Comparison of ENCODE assay signal across 8 cellular contexts in the genomic region with DNA sequence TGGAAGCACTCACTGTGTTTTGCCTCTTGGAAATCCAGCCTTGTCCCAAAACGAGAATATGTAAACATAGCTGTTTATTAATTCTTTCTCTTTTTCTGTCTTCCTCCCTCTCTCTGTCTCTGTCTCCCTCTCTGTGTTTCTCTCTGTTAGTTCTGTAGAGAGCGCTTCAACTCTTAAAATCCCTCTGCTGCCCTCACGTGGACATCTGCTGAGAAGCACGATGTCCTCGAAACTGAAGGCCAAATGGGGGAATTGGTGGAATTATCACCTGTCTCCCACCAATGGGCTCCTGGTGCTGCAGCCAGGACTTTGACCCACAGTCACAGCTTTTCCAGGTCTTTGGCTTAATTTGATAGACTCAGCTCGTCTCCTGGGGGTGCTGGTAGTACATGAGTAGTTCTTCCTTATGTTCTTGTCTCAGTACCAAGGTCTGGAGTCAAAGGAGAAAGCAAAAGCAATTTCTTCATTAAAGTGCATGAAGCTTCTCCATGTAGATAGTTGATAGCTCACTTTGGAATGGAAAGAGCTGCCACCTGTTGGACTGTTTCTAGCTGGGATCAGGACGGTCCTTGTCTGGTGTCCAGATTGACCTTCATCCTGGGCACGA. TPM values are rescaled to one million over a fixed set of nuclear protein-coding genes. Genes with fewer than 3 reads are reported as not detected.
DNase-seq lines count a peak whose midpoint lies in the region; ATAC-seq and TF ChIP-seq lines count a peak whose summit lies in the region.

No MANE protein-coding gene starts in this region.

- H3K9me3 ChIP-seq in DND-41 (ENCODE audit: insufficient read depth, low read length, severe bottlenecking) (no peaks in the 10 kb centered on the region), cardiac muscle cell (ENCODE audit: low read depth) (no peaks in the 10 kb centered on the region), psoas muscle (no peaks in the 10 kb centered on the region), aorta (ENCODE audit: control insufficient read depth, low read length) (no peaks in the 10 kb centered on the region)

- H3K4me2 ChIP-seq in DND-41 (ENCODE audit: insufficient read depth, low read length) = peak overlapping the region; percentile 25

- DNase-seq in DND-41 (peak; percentile 88), H7 (peak; percentile 57), NCI-H1105 (lab: John Stamatoyannopoulos, UW) (peak; percentile 70), SW 1271 (lab: John Stamatoyannopoulos, UW) (peak; percentile 4 to 56), cardiac muscle cell (ENCODE audit: low read depth in 1 of 2, low spot score in 1 of 2) (peak; percentile 81 to 87), psoas muscle (peak; percentile 66 to 77), aorta (peak; percentile 82 to 89)
- DNase-seq in activated naive CD8-positive, alpha-beta T cell treated with anti-CD3 and anti-CD28 coated beads for 36 hours = peak; percentile 71

- H3K4me1 Mint-ChIP-seq in activated naive CD8-positive, alpha-beta T cell treated with anti-CD3 and anti-CD28 coated beads for 36 hours = peaks cover 46% of the 10 kb centered on the region

- H3K27ac ChIP-seq in DND-41 (ENCODE audit: low read length) = peak overlapping the region; percentile 58
- H3K27ac ChIP-seq in cardiac muscle cell = no peak overlapping the region
- no peak overlapping the region for H3K27ac ChIP-seq in psoas muscle
- no peak overlapping the region for H3K27ac ChIP-seq in aorta (ENCODE audit: low read depth in 1 of 2, low read length in 2 of 2)

- H3K4me3 Mint-ChIP-seq in activated naive CD8-positive, alpha-beta T cell treated with anti-CD3 and anti-CD28 coated beads for 36 hours = peak overlapping the region; percentile 70

- H3K79me2 ChIP-seq in DND-41 (ENCODE audit: insufficient read depth, low read length) = no peaks in the 10 kb centered on the region

- peak overlapping the region; percentile 79 for H3K27ac Mint-ChIP-seq in activated naive CD8-positive, alpha-beta T cell treated with anti-CD3 and anti-CD28 coated beads for 36 hours

- no peaks in the 10 kb centered on the region for H3K36me3 ChIP-seq in DND-41 (ENCODE audit: insufficient read depth, low read length)
- no peaks in the 10 kb centered on the region for H3K36me3 ChIP-seq in H7 (replicated peaks; ENCODE audit: control insufficient read depth, insufficient read depth, low read length)
- no peaks in the 10 kb centered on the region for H3K36me3 ChIP-seq in cardiac muscle cell
- no peaks in the 10 kb centered on the region for H3K36me3 ChIP-seq in psoas muscle (ENCODE audit: insufficient read depth in 1 of 2, low read depth in 1 of 2)
- H3K36me3 ChIP-seq in aorta (ENCODE audit: control insufficient read depth in 1 of 2, insufficient read depth in 2 of 2, low read length in 1 of 2) = no peaks in the 10 kb centered on the region

- peak; percentile 97 for ATAC-seq in DND-41 (ENCODE audit: insufficient read depth, low read depth)
- ATAC-seq in psoas muscle = peak; percentile 53 to 90 (median 78)
- peak; percentile 90 for ATAC-seq in aorta (ENCODE audit: low FRiP score)

- no peaks in the 10 kb centered on the region for H4K20me1 ChIP-seq in DND-41 (ENCODE audit: insufficient read depth, low read length)

- TF ChIP-seq CTCF in DND-41 (IDR thresholded peaks at IDR 0.05; ENCODE audit: borderline replicate concordance, extremely low read depth, low read length, poor library complexity, severe bottlenecking) (peak; percentile 98), cardiac muscle cell (IDR thresholded peaks at IDR 0.05; ENCODE audit: low read depth, low read length) (peak; percentile 85), psoas muscle (IDR thresholded peaks at IDR 0.05) (peak; percentile 82)

- intact Hi-C loops in psoas muscle (cut with DNase I) (loop anchor here (2.0 kb wide), 3 partner anchors 160 to 362 kb away; partner anchors contain the start of gene GBP4 (in 1 of the 2)), aorta (cut with DNase I) (loop anchor here (2.0 to 10.0 kb wide), 4 partner anchors 224 to 361 kb away; no protein-coding TSS in a partner anchor)

- peaks cover 33% of the 10 kb centered on the region for H3K4me1 ChIP-seq in DND-41 (ENCODE audit: insufficient read depth, low read length)
- peaks cover 24% of the 10 kb centered on the region for H3K4me1 ChIP-seq in cardiac muscle cell (ENCODE audit: low read depth)
- no peaks in the 10 kb centered on the region for H3K4me1 ChIP-seq in psoas muscle
- no peaks in the 10 kb centered on the region for H3K4me1 ChIP-seq in aorta (ENCODE audit: control insufficient read depth in 1 of 2, insufficient read depth in 2 of 2, low read length in 2 of 2)

- H3K27me3 Mint-ChIP-seq in activated naive CD8-positive, alpha-beta T cell treated with anti-CD3 and anti-CD28 coated beads for 36 hours = no peaks in the 10 kb centered on the region

- H3K9me3 Mint-ChIP-seq in activated naive CD8-positive, alpha-beta T cell treated with anti-CD3 and anti-CD28 coated beads for 36 hours = no peaks in the 10 kb centered on the region

- H3K36me3 Mint-ChIP-seq in activated naive CD8-positive, alpha-beta T cell treated with anti-CD3 and anti-CD28 coated beads for 36 hours = no peaks in the 10 kb centered on the region

- H2AFZ ChIP-seq in DND-41 (ENCODE audit: low read depth, low read length) = peak overlapping the region; percentile 64

- 12 to 18% (median 14%) methylated on average over 8 of the region's 8 CpGs for WGBS in psoas muscle, 3 donors
- WGBS in aorta, 2 donors = 24 to 25% methylated on average over 8 of the region's 8 CpGs

- no peak overlapping the region; the same call in 1 of the 2 replicates for H3K9ac ChIP-seq in DND-41 (ENCODE audit: low read depth, low read length)

- no peaks in the 10 kb centered on the region for H3K27me3 ChIP-seq in DND-41 (ENCODE audit: insufficient read depth, low read length, poor library complexity)
- H3K27me3 ChIP-seq in H7 (ENCODE audit: control insufficient read depth, insufficient read depth, low read length) = no peaks in the 10 kb centered on the region; the same call in 1 of the 2 replicates
- H3K27me3 ChIP-seq in cardiac muscle cell = no peaks in the 10 kb centered on the region
- no peaks in the 10 kb centered on the region for H3K27me3 ChIP-seq in psoas muscle (ENCODE audit: insufficient read depth in 3 of 3, low read length in 2 of 3)
- H3K27me3 ChIP-seq in aorta (ENCODE audit: control insufficient read depth in 1 of 2, insufficient read depth in 2 of 2, low read length in 1 of 2) = no peaks in the 10 kb centered on the region

- H3K4me3 ChIP-seq in DND-41 (ENCODE audit: low read depth in 1 of 2, low read length in 2 of 2) (no peak overlapping the region), H7 (ENCODE audit: insufficient read depth, low read depth, low read length) (no peak overlapping the region), cardiac muscle cell (no peak overlapping the region), psoas muscle (no peak overlapping the region), aorta (ENCODE audit: low read length in 2 of 2) (no peak overlapping the region)

RNA-seq across cellular contexts. Expression of gene GBP6, which starts 5.5 kb away (rescaled TPM):
- total RNA-seq in H7 (2014; rRNA removed; shearing (Covaris generic)) = not detected in 2 replicates
- under 1 TPM; 0.23 to 0.38 TPM for total RNA-seq in activated naive CD8-positive, alpha-beta T cell treated with anti-CD3 and anti-CD28 coated beads for 36 hours
- 0.69 TPM in 1 of 2 replicates, not detected in the other for total RNA-seq in cardiac muscle cell
- not detected in 2 replicates for polyA plus RNA-seq in cardiac muscle cell
- under 1 TPM in 1 of 4 donors, not detected in 3; 0.10 TPM for total RNA-seq in psoas muscle
- polyA plus RNA-seq in psoas muscle = under 1 TPM; 0.03 to 0.04 (median 0.03) TPM
- not detected for total RNA-seq in aorta
- polyA plus RNA-seq in aorta = under 1 TPM; 0.13 TPM

Comparison
In these comparisons a context has a peak if more than half of its experiments do, and no peak if none do; other contexts are left out.
1. DNase-seq: peak in every context shown above with its lines; median percentile 88 in DND-41; 86 in aorta; 84 in cardiac muscle cell; 72 in psoas muscle; 71 in activated naive CD8-positive, alpha-beta T cell treated with anti-CD3 and anti-CD28 coated beads for 36 hours; 70 in NCI-H1105; 57 in H7; 30 in SW 1271.